3 cellular contexts compared by ENCODE assay signal in genomic region chr9:108467653-108468324, GRCh38.
A peak's percentile ranks its signal among the peaks of the same experiment; 100 is the strongest.
TF ChIP-seq lines count a peak whose summit lies in the region.

No MANE protein-coding gene starts in this region.

TF ChIP-seq in A549, 52 proteins besides CTCF, POLR2A, EP300 and RAD21 (continued from another document):
- TF ChIP-seq BCL3 (IDR thresholded peaks at IDR 0.05) (no peak), ZC3H11A (IDR thresholded peaks at IDR 0.05) (no peak), JUN (IDR thresholded peaks at IDR 0.05) (no peak), ZSCAN20 (CRISPR knock-in tag; IDR thresholded peaks at IDR 0.05) (no peak)

TF ChIP-seq in HCT116, 20 proteins besides CTCF, POLR2A, EP300 and RAD21 (continued from another document):
- no peak for TF ChIP-seq REST (IDR thresholded peaks at IDR 0.05; ENCODE audit: low read depth)
- no peak for TF ChIP-seq POLR2AphosphoS5 (IDR thresholded peaks at IDR 0.05; ENCODE audit: low read depth, low read length)
- TF ChIP-seq EGR1 (IDR thresholded peaks at IDR 0.05; ENCODE audit: low read depth): no peak
- TF ChIP-seq CBX3 (IDR thresholded peaks at IDR 0.05; ENCODE audit: low read depth): no peak
- TF ChIP-seq CEBPB (IDR thresholded peaks at IDR 0.05; ENCODE audit: low read depth): no peak
- TF ChIP-seq FOSL1 (IDR thresholded peaks at IDR 0.05; ENCODE audit: low read depth): no peak
- TF ChIP-seq EZH2phosphoT487 (IDR thresholded peaks at IDR 0.05; ENCODE audit: borderline replicate concordance): no peak
- TF ChIP-seq ZNF274 (IDR thresholded peaks at IDR 0.05; ENCODE audit: low read depth, low read length): no peak
- no peak for TF ChIP-seq EZH2 (IDR thresholded peaks at IDR 0.05)
- no peak for TF ChIP-seq ATF3 (IDR thresholded peaks at IDR 0.05)

TF ChIP-seq in liver, 16 proteins besides CTCF, POLR2A, EP300 and RAD21:
- TF ChIP-seq ZBTB33 (IDR thresholded peaks at IDR 0.05): peak; percentile 15
- TF ChIP-seq HNF4A (conservative IDR thresholded peaks at IDR 0.05): peak; percentile 81 to 86
- no peak for TF ChIP-seq TAF1 (conservative IDR thresholded peaks at IDR 0.05)
- TF ChIP-seq HNF4G (IDR thresholded peaks at IDR 0.05): peak; percentile 56
- TF ChIP-seq JUND (IDR thresholded peaks at IDR 0.05): peak in 1 of 2 donors; percentile 27
- TF ChIP-seq SP1 (IDR thresholded peaks at IDR 0.05): peak; percentile 54
- no peak for TF ChIP-seq REST (IDR thresholded peaks at IDR 0.05)
- no peak for TF ChIP-seq EGR1 (IDR thresholded peaks at IDR 0.05; ENCODE audit: low read depth in 2 of 2)
- peak; percentile 60 for TF ChIP-seq MAX (IDR thresholded peaks at IDR 0.05)
- peak in 1 of 2 donors; percentile 37 for TF ChIP-seq RXRA (IDR thresholded peaks at IDR 0.05)
- peak; percentile 52 for TF ChIP-seq YY1 (IDR thresholded peaks at IDR 0.05)
